In genomic region chr2:58650781-58651180, GRCh38 we compare ENCODE assay signal across 9 cellular contexts.
"Had no signal": no experiment of that assay in that cellular context is flagged by ENCODE, and none has a peak within 500 bp of the region (broad histone marks: within the 10 kb centered on the region; RNA-seq: fewer than 3 reads in every experiment).

No MANE protein-coding gene starts in this region.

- ATAC-seq: HCT116, HepG2 had no signal

- H3K9me3 Mint-ChIP-seq: HFFc6, IgD-negative memory B cell had no signal

- H3K27ac Mint-ChIP-seq: HFFc6 had no signal

- H3K27me3 Mint-ChIP-seq: IgD-negative memory B cell had no signal

- H3K4me3 ChIP-seq: GM23248, HAP-1 had no signal

- H3K4me3 Mint-ChIP-seq: HFFc6, IgD-negative memory B cell had no signal

- H2AFZ ChIP-seq: GM23248 had no signal

- H3K9ac ChIP-seq: GM23248 had no signal

- H3K4me1 ChIP-seq: HAP-1 had no signal

- H3K9me3 ChIP-seq: HAP-1 had no signal

- DNase-seq: GM23248, GOT3, H7, HFFc6, KG1 had no signal

- H3K36me3 ChIP-seq: HAP-1 had no signal
